In the genomic region with DNA sequence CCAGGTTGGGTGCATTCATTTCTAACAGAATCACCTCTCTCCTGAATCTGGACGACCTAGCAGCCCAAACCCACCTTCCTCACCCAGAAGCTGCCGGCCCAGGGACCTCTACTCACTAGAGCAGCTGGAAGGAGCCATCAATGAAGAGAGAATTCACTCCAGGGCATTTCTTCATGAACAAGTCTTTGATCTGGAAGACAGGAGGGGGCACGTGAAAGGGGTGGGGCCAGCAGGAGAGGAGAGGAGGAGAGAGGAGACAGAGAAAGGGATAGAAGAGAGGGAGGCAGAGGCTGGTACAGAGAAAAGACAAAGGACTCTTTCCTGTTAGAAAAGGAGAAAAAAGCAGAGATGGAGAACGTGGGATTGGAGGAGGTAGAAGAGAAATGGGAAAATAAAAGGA, we compare ENCODE assay signal across 21 cellular contexts. TPM values are rescaled to one million over a fixed set of nuclear protein-coding genes. Genes with fewer than 3 reads are reported as not detected.
"Had no signal": no experiment of that assay in that cellular context is flagged by ENCODE, and none has a peak within 500 bp of the region (broad histone marks: within the 10 kb centered on the region; RNA-seq: fewer than 3 reads in every experiment).

No MANE protein-coding gene starts in this region.

- H3K4me1 ChIP-seq: left ventricle myocardium inferior, right atrium auricular region, right lobe of liver, stomach, testis, thyroid gland, transverse colon, upper lobe of left lung, vagina had no signal

- H3K27ac ChIP-seq: left ventricle myocardium inferior, right atrium auricular region, right lobe of liver, stomach, testis, thyroid gland, transverse colon, upper lobe of left lung, vagina had no signal

- ATAC-seq: mucosa of descending colon; naive thymus-derived CD4-positive, alpha-beta T cell; stimulated activated naive B cell treated with anti-CD40 and anti-IgM and Interleukin-4, amounts not matched to agents 10 μg/mL and 1 μg/mL and 100 μg/mL, for 72 hours; stimulated activated naive CD8-positive, alpha-beta T cell treated with anti-CD3 and anti-CD28 coated beads, Interleukin-15, Interleukin-2, amounts not matched to agents 100 U/mL and 50 U/mL, for 24 hours had no signal

- DNase-seq: hypothalamus; immature natural killer cell; left ventricle myocardium inferior; midbrain; mucosa of descending colon; naive thymus-derived CD4-positive, alpha-beta T cell; nucleus accumbens; right lobe of liver; stimulated activated CD4-positive, alpha-beta T cell treated with anti-CD3 and anti-CD28 coated beads, Interleukin-1b, Interleukin-23, amount 100 ng/mL, for 48 hours; stimulated activated CD4-positive, alpha-beta T cell treated with anti-CD3 and anti-CD28 coated beads, Interleukin-2, amount 100 ng/mL, for 48 hours; stimulated activated naive B cell treated with anti-CD40 and anti-IgM and Interleukin-4, amounts not matched to agents 10 μg/mL and 1 μg/mL and 100 μg/mL, for 72 hours; stimulated activated naive CD8-positive, alpha-beta T cell treated with anti-CD3 and anti-CD28 coated beads, Interleukin-15, Interleukin-2, amounts not matched to agents 100 U/mL and 50 U/mL, for 24 hours; stomach; testis; thyroid gland; transverse colon; upper lobe of left lung had no signal

- H3K4me3 ChIP-seq: left ventricle myocardium inferior, mucosa of descending colon, right atrium auricular region, right lobe of liver, smooth muscle cell, stomach, testis, thyroid gland, transverse colon, upper lobe of left lung, vagina had no signal

- H3K36me3 ChIP-seq: left ventricle myocardium inferior, right atrium auricular region, stomach, thyroid gland, transverse colon, upper lobe of left lung, vagina had no signal

- H3K4me2 ChIP-seq: smooth muscle cell had no signal

- H3K27me3 ChIP-seq: right atrium auricular region, right lobe of liver, testis, thyroid gland, transverse colon, upper lobe of left lung, vagina had no signal

- H3K9me3 ChIP-seq: left ventricle myocardium inferior, mucosa of descending colon, right atrium auricular region, right lobe of liver, stomach, testis, thyroid gland, transverse colon, upper lobe of left lung, vagina had no signal

RNA-seq across cellular contexts. Expression of gene TRPV4, which starts 39.8 kb away (rescaled TPM):
- total RNA-seq: natural killer cell treated with Interleukin-12 subunit alpha and Interleukin-12 subunit beta and Interleukin-15 and Interleukin-18, amount 100 ng/mL, for 72 hours had no signal
